Comparison of ENCODE assay signal across 1 cellular context in genomic region chr22:42887523-42888507, GRCh38.
TF ChIP-seq lines count a peak whose summit lies in the region.

No MANE protein-coding gene starts in this region.

TF ChIP-seq in WTC11, 78 proteins besides CTCF, POLR2A, EP300 and RAD21 (continued from another document):
- TF ChIP-seq ZBTB43 (CRISPR knock-in tag; IDR thresholded peaks at IDR 0.05), result no peak
- no peak for TF ChIP-seq ZNF425 (CRISPR knock-in tag; conservative IDR thresholded peaks at IDR 0.05)
- TF ChIP-seq USF1 (CRISPR knock-in tag; IDR thresholded peaks at IDR 0.05), result no peak
- no peak for TF ChIP-seq TP53 (CRISPR knock-in tag; IDR thresholded peaks at IDR 0.05)
- no peak for TF ChIP-seq GABPB1 (CRISPR knock-in tag; IDR thresholded peaks at IDR 0.05)
- no peak for TF ChIP-seq FOXK1 (CRISPR knock-in tag; IDR thresholded peaks at IDR 0.05)
- no peak for TF ChIP-seq AFF4 (CRISPR knock-in tag; IDR thresholded peaks at IDR 0.05; ENCODE audit: borderline replicate concordance)
- TF ChIP-seq CREM (CRISPR knock-in tag; IDR thresholded peaks at IDR 0.05), result no peak
- no peak for TF ChIP-seq EMX1 (CRISPR knock-in tag; IDR thresholded peaks at IDR 0.05)
- no peak for TF ChIP-seq ESRRA (CRISPR knock-in tag; IDR thresholded peaks at IDR 0.05; ENCODE audit: borderline replicate concordance)
- TF ChIP-seq JUN (CRISPR knock-in tag; IDR thresholded peaks at IDR 0.05), result no peak
